ENCODE assay signal across 17 cellular contexts in the genomic region with DNA sequence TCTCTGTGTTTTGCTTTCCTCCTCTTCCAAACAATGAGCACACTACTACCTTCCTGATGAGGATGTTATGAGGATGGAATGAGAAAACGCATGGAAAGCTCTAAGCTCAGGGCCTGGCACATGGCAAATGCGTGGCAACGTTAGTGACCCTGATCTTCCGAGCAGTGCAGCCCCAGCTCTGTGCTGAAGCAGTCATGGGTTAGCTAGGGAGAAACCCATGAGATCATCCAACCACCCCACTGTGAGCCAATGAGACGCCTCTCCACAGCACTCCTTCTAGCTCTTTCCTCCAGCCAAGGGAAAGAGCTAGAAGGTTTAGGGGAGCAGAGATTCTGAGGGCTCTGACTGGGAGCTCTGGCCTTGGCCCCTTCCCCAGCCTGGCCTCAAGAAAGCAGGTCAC. TPM values are rescaled to one million over a fixed set of nuclear protein-coding genes. Genes with fewer than 3 reads are reported as not detected.
"Had no signal": no experiment of that assay in that cellular context is flagged by ENCODE, and none has a peak within 500 bp of the region (broad histone marks: within the 10 kb centered on the region; RNA-seq: fewer than 3 reads in every experiment).

No MANE protein-coding gene starts in this region.

- FAIRE-seq: pancreas had no signal

- H3K4me3 Mint-ChIP-seq: activated T-cell treated with anti-CD3 and anti-CD28 coated beads, Interleukin-2, amount 50 U/mL, for 4 hours; central memory CD8-positive, alpha-beta T cell; dendritic cell treated with granulocyte-macrophage colony-stimulating factor and Interleukin-4, amounts not matched to agents 40 ng/mL and 50 ng/mL, for 4 days; immature natural killer cell had no signal

- H3K4me3 ChIP-seq: pancreas, thoracic aorta, uterus had no signal

- ATAC-seq: activated T-cell treated with anti-CD3 and anti-CD28 coated beads, Interleukin-2, amount 50 U/mL, for 4 hours; left colon had no signal

- H3K36me3 ChIP-seq: pancreas, thoracic aorta, uterus had no signal

- H3K4me1 Mint-ChIP-seq: central memory CD8-positive, alpha-beta T cell had no signal

- H3K4me1 ChIP-seq: uterus had no signal

- H3K36me3 Mint-ChIP-seq: immature natural killer cell had no signal

- H3K9me3 Mint-ChIP-seq: activated T-cell treated with anti-CD3 and anti-CD28 coated beads, Interleukin-2, amount 50 U/mL, for 4 hours; central memory CD8-positive, alpha-beta T cell; dendritic cell treated with granulocyte-macrophage colony-stimulating factor and Interleukin-4, amounts not matched to agents 40 ng/mL and 50 ng/mL, for 4 days; immature natural killer cell had no signal

- H3K27me3 ChIP-seq: pancreas, uterus had no signal

- H3K9me3 ChIP-seq: pancreas, thoracic aorta, uterus had no signal

- DNase-seq: activated CD4-positive, alpha-beta T cell treated with anti-CD3 and anti-CD28 coated beads, Interleukin-2, amount 50 U/mL, for 1 hour; activated naive CD4-positive, alpha-beta T cell; activated T-cell treated with anti-CD3 and anti-CD28 coated beads, Interleukin-2, amount 50 U/mL, for 4 hours; erythroblast; immature natural killer cell; left colon; mammary epithelial cell; pancreas; stimulated activated CD4-positive, alpha-beta T cell treated with anti-CD3 and anti-CD28 coated beads, Interleukin-12 subunit alpha, Interleukin-12 subunit beta, amount 100 ng/mL, for 4 hours; stimulated activated naive CD4-positive, alpha-beta T cell treated with Interleukin-2 at 50 U/mL for 16 hours; uterus had no signal

- H3K27ac Mint-ChIP-seq: dendritic cell treated with granulocyte-macrophage colony-stimulating factor and Interleukin-4, amounts not matched to agents 40 ng/mL and 50 ng/mL, for 4 days; immature natural killer cell had no signal

- H3K27ac ChIP-seq: pancreas, thoracic aorta, uterus had no signal

RNA-seq across cellular contexts. Expression of gene CPN2, which starts 4.5 kb away (rescaled TPM):
- total RNA-seq: fibroblast of villous mesenchyme; left colon; mammary epithelial cell; T-helper 2 cell treated with Interferon-gamma antibody and Interleukin-4, amounts not matched to agents 100 ng/mL and 5 ng/mL, for 36 hours; thoracic aorta had no signal
- polyA plus RNA-seq: immature natural killer cell, mammary epithelial cell, neural cell, pancreas had no signal

RNA-seq across cellular contexts. Expression of gene LRRC15, which starts 22.9 kb away (rescaled TPM):
- total RNA-seq: activated T-cell treated with anti-CD3 and anti-CD28 coated beads, Interleukin-2, amount 50 U/mL, for 4 hours; T-helper 2 cell treated with Interferon-gamma antibody and Interleukin-4, amounts not matched to agents 100 ng/mL and 5 ng/mL, for 36 hours had no signal
- polyA plus RNA-seq: immature natural killer cell, mammary epithelial cell, neural cell had no signal

RNA-seq across cellular contexts. Expression of gene GP5, which starts 52.4 kb away (rescaled TPM):
- total RNA-seq: fibroblast of villous mesenchyme, left colon had no signal
- polyA plus RNA-seq: mammary epithelial cell had no signal
